In genomic region chrX:80173261-80173660, GRCh38 we compare ENCODE assay signal across 30 cellular contexts.
"Had no signal": no experiment of that assay in that cellular context is flagged by ENCODE, and none has a peak within 500 bp of the region (broad histone marks: within the 10 kb centered on the region; RNA-seq: fewer than 3 reads in every experiment).

No MANE protein-coding gene starts in this region.

- ATAC-seq: activated CD4-positive, alpha-beta T cell treated with anti-CD3 and anti-CD28 coated beads for 36 hours; activated CD8-positive, alpha-beta memory T cell treated with anti-CD3 and anti-CD28 coated beads, Interleukin-2, amount 10 ng/mL, durations not matched to agents 7 days and 5 days; activated CD8-positive, alpha-beta T cell treated with anti-CD3 and anti-CD28 coated beads, Interleukin-2, amount 10 ng/mL, durations not matched to agents 7 days and 5 days; activated naive CD8-positive, alpha-beta T cell treated with anti-CD3 and anti-CD28 coated beads, Interleukin-2, amount 50 U/mL, for 24 hours had no signal

- DNase-seq: activated B cell treated with CpG ODN at 0.5 μM for 24 hours; activated CD4-positive, alpha-beta memory T cell treated with anti-CD3 and anti-CD28 coated beads, Interleukin-2, amount 10 ng/mL, durations not matched to agents 7 days and 5 days; activated CD4-positive, alpha-beta T cell treated with anti-CD3 and anti-CD28 coated beads for 1 hour; activated CD4-positive, alpha-beta T cell treated with anti-CD3 and anti-CD28 coated beads for 36 hours; activated CD4-positive, alpha-beta T cell treated with anti-CD3 and anti-CD28 coated beads for 48 hours; activated CD4-positive, alpha-beta T cell treated with anti-CD3 and anti-CD28 coated beads, Interleukin-2, amount 10 ng/mL, durations not matched to agents 7 days and 5 days; activated CD4-positive, alpha-beta T cell treated with anti-CD3 and anti-CD28 coated beads, Interleukin-2, amount 50 U/mL, for 48 hours; activated CD8-positive, alpha-beta memory T cell treated with anti-CD3 and anti-CD28 coated beads for 24 hours; activated CD8-positive, alpha-beta memory T cell treated with anti-CD3 and anti-CD28 coated beads, Interleukin-2, amount 10 ng/mL, durations not matched to agents 7 days and 5 days; activated CD8-positive, alpha-beta memory T cell treated with anti-CD3 and anti-CD28 coated beads, Interleukin-2, amount 50 U/mL, for 48 hours; activated CD8-positive, alpha-beta T cell treated with anti-CD3 and anti-CD28 coated beads, Interleukin-2, amount 10 ng/mL, durations not matched to agents 7 days and 5 days; activated effector memory CD4-positive, alpha-beta T cell treated with Interleukin-2 at 50 U/mL for 16 hours; activated gamma-delta T cell; activated naive CD4-positive, alpha-beta T cell treated with anti-CD3 and anti-CD28 coated beads, Interleukin-2, amount 10 ng/mL, durations not matched to agents 7 days and 5 days; activated naive CD4-positive, alpha-beta T cell treated with Interleukin-2 at 50 U/mL for 16 hours; activated naive CD8-positive, alpha-beta T cell treated with anti-CD3 and anti-CD28 coated beads, Interleukin-2, amount 10 ng/mL, durations not matched to agents 7 days and 5 days; activated naive CD8-positive, alpha-beta T cell treated with anti-CD3 and anti-CD28 coated beads, Interleukin-2, amount 50 U/mL, for 24 hours; activated T-cell treated with anti-CD3 and anti-CD28 coated beads, Interleukin-2, amount 50 U/mL, for 24 hours; activated T-cell treated with anti-CD3 and anti-CD28 coated beads, Interleukin-2, amount 50 U/mL, for 48 hours; amygdala; anterior cingulate cortex; caudate nucleus; T-helper 1 cell; T-helper 2 cell; T-helper 9 cell had no signal

- H3K27ac ChIP-seq: ascending aorta, cardiac muscle cell, VCaP had no signal

- FAIRE-seq: bronchial epithelial cell, TTC549 had no signal

- H3K4me1 ChIP-seq: ascending aorta had no signal

- H3K9me3 ChIP-seq: ascending aorta had no signal

- H3K4me3 ChIP-seq: ascending aorta, cardiac muscle cell had no signal

- H3K27me3 ChIP-seq: ascending aorta, cardiac muscle cell had no signal

- H3K36me3 ChIP-seq: ascending aorta, cardiac muscle cell had no signal
